ENCODE assay signal across 8 cellular contexts in the genomic region with DNA sequence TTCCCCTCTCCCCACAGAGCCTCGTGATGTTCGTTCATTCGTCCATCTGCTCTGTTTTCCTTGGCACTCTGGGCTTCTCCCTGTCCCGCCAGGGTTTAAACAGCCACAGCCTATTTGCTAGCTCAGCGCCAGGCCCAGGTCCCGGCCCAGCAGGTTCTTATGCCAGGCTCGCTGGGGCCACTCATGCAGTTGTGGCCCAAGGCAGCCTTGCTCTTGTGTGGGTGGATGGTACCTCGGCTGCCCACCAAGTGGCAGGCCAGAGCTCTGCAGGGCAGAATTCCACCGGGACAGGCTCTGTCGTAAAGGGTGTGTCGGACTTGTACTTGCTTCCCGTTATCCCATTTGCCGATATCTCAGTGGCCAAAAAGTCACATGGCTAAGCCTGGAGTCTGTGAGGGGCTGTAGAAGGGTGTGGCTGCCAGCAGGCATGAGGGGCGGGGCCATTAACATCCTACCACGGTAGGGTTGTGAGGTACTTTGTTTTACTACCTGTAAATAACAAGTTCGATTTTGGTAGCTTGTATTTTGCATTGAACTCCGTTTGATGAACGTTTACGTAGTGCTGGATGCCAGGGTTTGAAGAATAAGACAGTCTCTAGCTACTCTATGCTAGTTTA. TPM values are rescaled to one million over a fixed set of nuclear protein-coding genes. Genes with fewer than 3 reads are reported as not detected.
DNase-seq lines count a peak whose midpoint lies in the region; ATAC-seq and TF ChIP-seq lines count a peak whose summit lies in the region.

No MANE protein-coding gene starts in this region.

- H3K4me2 ChIP-seq in hepatocyte, result peak overlapping the region; percentile 29

- H3K4me3 ChIP-seq in adipocyte (ENCODE audit: low read length) (no peak overlapping the region), hepatocyte (no peak overlapping the region)

- H3K9me2 ChIP-seq in hepatocyte (replicated peaks; ENCODE audit: insufficient read depth), result no peaks in the 10 kb centered on the region

- H3K27ac Mint-ChIP-seq in stimulated activated effector memory CD8-positive, alpha-beta T cell treated with anti-CD3 and anti-CD28 coated beads, Interleukin-12 subunit alpha, Interleukin-12 subunit beta, amount 100 ng/mL, for 72 hours, result peak overlapping the region; percentile 98

- peaks cover 93% of the 10 kb centered on the region for H3K79me2 ChIP-seq in hepatocyte

- 72% methylated on average over 19 of the region's 19 CpGs for WGBS in hepatocyte (ENCODE audit: low lambda C conversion rate, missing lambda C conversion rate)

- TF ChIP-seq CTCF in C4-2B (conservative IDR thresholded peaks at IDR 0.05), result peak; percentile 80
- peak; percentile 28 for TF ChIP-seq CTCF in hepatocyte (IDR thresholded peaks at IDR 0.05; ENCODE audit: poor library complexity)

- H4K20me1 ChIP-seq in hepatocyte (ENCODE audit: insufficient read depth, poor library complexity, severe bottlenecking), result no peaks in the 10 kb centered on the region

- H2AFZ ChIP-seq in hepatocyte, result no peak overlapping the region

- H3K27me3 ChIP-seq in adipocyte (replicated peaks; ENCODE audit: control insufficient read depth, insufficient read depth, low read length) (no peaks in the 10 kb centered on the region), hepatocyte (no peaks in the 10 kb centered on the region)

- H3K4me1 Mint-ChIP-seq in stimulated activated effector memory CD8-positive, alpha-beta T cell treated with anti-CD3 and anti-CD28 coated beads, Interleukin-12 subunit alpha, Interleukin-12 subunit beta, amount 100 ng/mL, for 72 hours, result peaks cover 65% of the 10 kb centered on the region

- DNase-seq in LHCN-M2 (ENCODE audit: low read depth), result peak; percentile 23
- DNase-seq in adipocyte (ENCODE audit: low read depth), result peak; percentile 17
- peak; percentile 36 for DNase-seq in hepatocyte (ENCODE audit: low spot score)
- DNase-seq in stimulated activated effector memory CD8-positive, alpha-beta T cell treated with anti-CD3 and anti-CD28 coated beads, Interleukin-12 subunit alpha, Interleukin-12 subunit beta, amount 100 ng/mL, for 72 hours (ENCODE audit: low spot score in 2 of 2), result peak in 1 of 2 donors; percentile 64
- no peak for DNase-seq in putamen (ENCODE audit: low spot score)

- H3K36me3 Mint-ChIP-seq in stimulated activated effector memory CD8-positive, alpha-beta T cell treated with anti-CD3 and anti-CD28 coated beads, Interleukin-12 subunit alpha, Interleukin-12 subunit beta, amount 100 ng/mL, for 72 hours, result peaks cover 29% of the 10 kb centered on the region

- peak overlapping the region; percentile 71 for H3K27ac ChIP-seq in C4-2B
- peak overlapping the region; percentile 89 for H3K27ac ChIP-seq in hepatocyte

- H3K4me3 Mint-ChIP-seq in stimulated activated effector memory CD8-positive, alpha-beta T cell treated with anti-CD3 and anti-CD28 coated beads, Interleukin-12 subunit alpha, Interleukin-12 subunit beta, amount 100 ng/mL, for 72 hours, result peak overlapping the region; percentile 71

- H3K9me3 ChIP-seq in adipocyte (ENCODE audit: control insufficient read depth, low read length) (no peaks in the 10 kb centered on the region), hepatocyte (ENCODE audit: low read depth) (no peaks in the 10 kb centered on the region)

- no peaks in the 10 kb centered on the region for H3K9me3 Mint-ChIP-seq in stimulated activated effector memory CD8-positive, alpha-beta T cell treated with anti-CD3 and anti-CD28 coated beads, Interleukin-12 subunit alpha, Interleukin-12 subunit beta, amount 100 ng/mL, for 72 hours

- H3K36me3 ChIP-seq in adipocyte (ENCODE audit: control insufficient read depth, insufficient read depth, low read length, severe bottlenecking) (peaks cover 3% of the 10 kb centered on the region), hepatocyte (replicated peaks; ENCODE audit: insufficient read depth, low read depth) (no peaks in the 10 kb centered on the region)

- no peak for ATAC-seq in stimulated activated effector memory CD8-positive, alpha-beta T cell treated with anti-CD3 and anti-CD28 coated beads, Interleukin-12 subunit alpha, Interleukin-12 subunit beta, amount 100 ng/mL, for 72 hours
- ATAC-seq in HG02852 (IDR thresholded peaks at IDR 0.05; ENCODE audit: unreplicated experiment) (no peak), GM19351 (IDR thresholded peaks at IDR 0.05; ENCODE audit: unreplicated experiment) (no peak)

- peaks cover 38% of the 10 kb centered on the region for H3K4me1 ChIP-seq in adipocyte (ENCODE audit: control insufficient read depth, insufficient read depth, low read length)
- H3K4me1 ChIP-seq in hepatocyte (ENCODE audit: insufficient read depth), result peaks cover 48% of the 10 kb centered on the region

- H3K9ac ChIP-seq in adipocyte (ENCODE audit: low read length), result peak overlapping the region; percentile 31

RNA-seq across cellular contexts. Expression of gene FAM118A, which starts 7.9 kb away (rescaled TPM):
- 9.1 and 9.6 TPM in 2 replicates for total RNA-seq in LHCN-M2 (2014; rRNA removed)
- polyA plus RNA-seq in LHCN-M2 (2012), result 6.3 TPM
- 65.7 and 94.2 TPM in 2 replicates for total RNA-seq in hepatocyte
- polyA plus RNA-seq in hepatocyte, result 193 and 289 TPM in 2 replicates

RNA-seq across cellular contexts. Expression of gene UPK3A, which starts 32.9 kb away (rescaled TPM):
- total RNA-seq in LHCN-M2 (2014; rRNA removed), result not detected in 2 replicates
- not detected for polyA plus RNA-seq in LHCN-M2 (2012)
- total RNA-seq in hepatocyte, result 14.4 and 14.9 TPM in 2 replicates
- polyA plus RNA-seq in hepatocyte, result 41.8 and 71.5 TPM in 2 replicates

Comparison
In these comparisons a context has a peak if more than half of its experiments do, and no peak if none do; other contexts are left out.
1. RNA of gene UPK3A, which starts 32.9 kb away (total RNA-seq): 14.4 to 14.9 TPM in hepatocyte; not detected in LHCN-M2; every median in the first group is over 10 times any median in the second.